In the genomic region with DNA sequence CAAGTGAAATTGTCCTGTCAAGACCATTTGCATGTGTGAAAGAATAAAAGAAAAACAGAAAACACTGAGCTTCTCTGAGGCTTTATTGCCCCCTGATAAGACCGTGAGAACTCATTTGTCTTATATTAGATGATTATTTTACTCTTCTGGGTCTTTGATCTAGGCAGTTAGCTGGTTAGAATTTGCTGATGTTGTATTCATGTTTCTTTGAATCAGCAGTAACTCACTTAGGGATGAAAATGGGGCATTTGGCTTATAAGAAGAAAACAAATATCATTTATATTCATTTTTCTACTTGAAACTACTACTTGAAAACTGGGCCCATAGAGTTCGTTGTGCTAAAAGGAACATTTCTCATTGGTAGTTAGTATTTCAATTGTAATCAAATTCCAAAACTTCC, we compare ENCODE assay signal across 28 cellular contexts.
"Had no signal": no experiment of that assay in that cellular context is flagged by ENCODE, and none has a peak within 500 bp of the region (broad histone marks: within the 10 kb centered on the region; RNA-seq: fewer than 3 reads in every experiment).

No MANE protein-coding gene starts in this region.

- H3K4me1 ChIP-seq: colonic mucosa, esophagus muscularis mucosa, esophagus squamous epithelium, foreskin keratinocyte, gastrocnemius medialis, gastroesophageal sphincter, heart left ventricle, heart right ventricle had no signal

- ATAC-seq: effector memory CD8-positive, alpha-beta T cell; esophagus mucosa; foreskin keratinocyte; gastrocnemius medialis; gastroesophageal sphincter; heart left ventricle; heart right ventricle had no signal

- FAIRE-seq: colon, endometrium, endothelial cell of umbilical vein, frontal cortex had no signal

- H3K27ac ChIP-seq: colonic mucosa, coronary artery, dorsolateral prefrontal cortex, epithelial cell of prostate, esophagus muscularis mucosa, esophagus squamous epithelium, foreskin keratinocyte, gastrocnemius medialis, gastroesophageal sphincter, heart left ventricle, heart right ventricle had no signal

- H3K4me3 ChIP-seq: colonic mucosa, coronary artery, dorsolateral prefrontal cortex, esophagus muscularis mucosa, esophagus squamous epithelium, gastrocnemius medialis, gastroesophageal sphincter, heart left ventricle, heart right ventricle had no signal

- DNase-seq: colonic mucosa; cortex of kidney; dermis blood vessel endothelial cell; dorsolateral prefrontal cortex; effector CD4-positive, alpha-beta T cell; effector CD8-positive, alpha-beta T cell; effector memory CD4-positive, alpha-beta T cell; effector memory CD8-positive, alpha-beta T cell; endodermal cell; erythroblast; esophagus squamous epithelium; foreskin fibroblast; foreskin keratinocyte; foreskin melanocyte; gastrocnemius medialis; glutamatergic neuron; head of caudate nucleus; heart left ventricle; heart right ventricle had no signal

- H3K9me3 ChIP-seq: colonic mucosa, esophagus muscularis mucosa, esophagus squamous epithelium, gastrocnemius medialis, gastroesophageal sphincter, heart left ventricle, heart right ventricle had no signal

- H3K36me3 ChIP-seq: colonic mucosa, esophagus muscularis mucosa, esophagus squamous epithelium, gastrocnemius medialis, gastroesophageal sphincter, heart left ventricle, heart right ventricle had no signal

- H3K27me3 ChIP-seq: colonic mucosa, esophagus muscularis mucosa, esophagus squamous epithelium, foreskin keratinocyte, gastrocnemius medialis, gastroesophageal sphincter had no signal
